ENCODE assay signal across 1 cellular context in the genomic region with DNA sequence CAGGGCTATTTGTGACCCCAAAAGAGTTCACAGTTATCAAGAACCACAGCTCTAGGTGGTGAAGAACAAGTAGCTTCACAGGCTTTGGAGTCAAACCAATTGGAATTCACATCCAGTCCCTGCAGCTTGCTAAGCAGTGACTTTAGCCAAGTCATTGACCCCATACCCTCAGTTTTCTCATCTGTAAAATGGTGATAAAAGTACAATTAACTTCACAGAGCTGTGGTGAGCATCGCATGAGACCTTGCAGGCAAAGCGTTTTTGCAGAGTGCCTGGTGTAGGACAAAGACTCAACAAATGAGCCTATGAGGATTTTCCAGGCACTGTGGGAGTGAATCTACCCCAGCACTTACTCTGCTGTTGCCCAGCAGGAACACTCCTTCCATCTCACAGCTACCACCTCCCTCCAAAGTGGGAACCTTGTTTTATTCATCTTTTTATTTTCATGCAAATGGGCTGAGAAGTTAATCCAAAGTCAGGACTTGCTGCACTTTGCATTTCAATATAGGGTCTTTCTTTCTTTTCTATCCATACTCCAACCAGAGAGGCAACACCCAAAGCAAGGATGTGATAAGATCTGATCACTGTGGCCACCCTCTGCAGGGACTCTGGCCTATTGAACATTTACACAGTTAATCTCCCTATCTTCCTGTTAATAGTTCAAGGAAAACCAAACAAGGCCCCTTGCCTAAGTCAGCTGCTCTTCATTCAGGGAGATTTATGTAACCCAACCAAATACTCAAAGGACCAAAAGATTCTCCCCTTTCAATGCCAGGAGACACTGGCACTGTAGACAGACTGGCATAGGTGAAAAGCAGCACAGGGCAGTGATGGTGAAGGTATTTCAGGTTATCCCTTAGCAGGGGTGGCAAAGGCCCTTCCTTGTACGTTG.
TF ChIP-seq lines count a peak whose summit lies in the region.

No MANE protein-coding gene starts in this region.

TF ChIP-seq in HepG2, 621 proteins besides CTCF, POLR2A, EP300 and RAD21 (continued from another document and continues in another):
- TF ChIP-seq, protein P1, sequence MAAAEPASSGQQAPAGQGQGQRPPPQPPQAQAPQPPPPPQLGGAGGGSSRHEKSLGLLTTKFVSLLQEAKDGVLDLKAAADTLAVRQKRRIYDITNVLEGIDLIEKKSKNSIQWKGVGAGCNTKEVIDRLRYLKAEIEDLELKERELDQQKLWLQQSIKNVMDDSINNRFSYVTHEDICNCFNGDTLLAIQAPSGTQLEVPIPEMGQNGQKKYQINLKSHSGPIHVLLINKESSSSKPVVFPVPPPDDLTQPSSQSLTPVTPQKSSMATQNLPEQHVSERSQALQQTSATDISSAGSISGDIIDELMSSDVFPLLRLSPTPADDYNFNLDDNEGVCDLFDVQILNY (CRISPR knock-in tag; conservative IDR thresholded peaks at IDR 0.05): no peak
- TF ChIP-seq ZMYM3 (CRISPR knock-in tag; IDR thresholded peaks at IDR 0.05) (peak; percentile 57; the same call in 1 of the 2 replicates), SAFB2 (CRISPR knock-in tag; IDR thresholded peaks at IDR 0.05; ENCODE audit: borderline replicate concordance, low read depth) (peak; percentile 47; the same call in 1 of the 2 replicates), JARID2 (CRISPR knock-in tag; IDR thresholded peaks at IDR 0.05; ENCODE audit: insufficient replicate concordance) (peak; percentile 57), ZNF570 (CRISPR knock-in tag; IDR thresholded peaks at IDR 0.05; ENCODE audit: borderline replicate concordance) (no peak), ZFY (CRISPR knock-in tag; IDR thresholded peaks at IDR 0.05) (0 out of 2 replicates have a peak, but pooled peaks have one; percentile 38), AKAP8 (CRISPR knock-in tag; IDR thresholded peaks at IDR 0.05) (0 out of 2 replicates have a peak, but pooled peaks have one; percentile 47), ZNF24 (IDR thresholded peaks at IDR 0.05) (0 out of 2 replicates have a peak, but pooled peaks have one; percentile 6), IRF2 (CRISPR knock-in tag; IDR thresholded peaks at IDR 0.05) (peak; percentile 74), ZSCAN22 (CRISPR knock-in tag; IDR thresholded peaks at IDR 0.05) (no peak), KDM5A (IDR thresholded peaks at IDR 0.05; ENCODE audit: borderline replicate concordance, low read length) (peak; percentile 34; the same call in 1 of the 2 replicates), ZNF557 (CRISPR knock-in tag; IDR thresholded peaks at IDR 0.05) (0 out of 2 replicates have a peak, but pooled peaks have one; percentile 30), HHEX (CRISPR knock-in tag; IDR thresholded peaks at IDR 0.05) (no peak), TEAD3 (CRISPR knock-in tag; optimal IDR thresholded peaks at IDR 0.05; ENCODE audit: borderline replicate concordance) (peak; percentile 88), ZMYM4 (CRISPR knock-in tag; IDR thresholded peaks at IDR 0.05) (peak; percentile 56), RFX1 (IDR thresholded peaks at IDR 0.05) (no peak), FOXP1 (IDR thresholded peaks at IDR 0.05) (no peak), FOXP1 (CRISPR knock-in tag; IDR thresholded peaks at IDR 0.05) (peak; percentile 83), SOX13 (IDR thresholded peaks at IDR 0.05) (peak; percentile 86), SOX13 (CRISPR knock-in tag; conservative IDR thresholded peaks at IDR 0.05 in 1 of 2, IDR thresholded peaks at IDR 0.05 in 1 of 2) (peak in 1 of 2 experiments; percentile 93; a peak in 2 of 4 replicates), ETV5 (CRISPR knock-in tag; IDR thresholded peaks at IDR 0.05; ENCODE audit: borderline replicate concordance) (peak; percentile 93), NCOA1 (CRISPR knock-in tag; IDR thresholded peaks at IDR 0.05) (peak; percentile 82), POLR2AphosphoS5 (IDR thresholded peaks at IDR 0.05; ENCODE audit: low read depth, low read length) (peak; percentile 59), ETV6 (CRISPR knock-in tag; conservative IDR thresholded peaks at IDR 0.05) (0 out of 2 replicates have a peak, but pooled peaks have one; percentile 27), ZNF205 (CRISPR knock-in tag; IDR thresholded peaks at IDR 0.05) (peak; percentile 80; the same call in 1 of the 2 replicates), RFXANK (CRISPR knock-in tag; IDR thresholded peaks at IDR 0.05) (peak; percentile 81; the same call in 1 of the 2 replicates), ARNTL (CRISPR knock-in tag; IDR thresholded peaks at IDR 0.05) (peak; percentile 68), HOXA7 (CRISPR knock-in tag; IDR thresholded peaks at IDR 0.05) (no peak), ADNP (CRISPR knock-in tag; IDR thresholded peaks at IDR 0.05) (0 out of 2 replicates have a peak, but pooled peaks have one; percentile 46), TBX2 (CRISPR knock-in tag; IDR thresholded peaks at IDR 0.05; ENCODE audit: borderline replicate concordance) (peak; percentile 94), ZNF75D (CRISPR knock-in tag; IDR thresholded peaks at IDR 0.05; ENCODE audit: borderline replicate concordance) (no peak)
- TF ChIP-seq, protein P2, sequence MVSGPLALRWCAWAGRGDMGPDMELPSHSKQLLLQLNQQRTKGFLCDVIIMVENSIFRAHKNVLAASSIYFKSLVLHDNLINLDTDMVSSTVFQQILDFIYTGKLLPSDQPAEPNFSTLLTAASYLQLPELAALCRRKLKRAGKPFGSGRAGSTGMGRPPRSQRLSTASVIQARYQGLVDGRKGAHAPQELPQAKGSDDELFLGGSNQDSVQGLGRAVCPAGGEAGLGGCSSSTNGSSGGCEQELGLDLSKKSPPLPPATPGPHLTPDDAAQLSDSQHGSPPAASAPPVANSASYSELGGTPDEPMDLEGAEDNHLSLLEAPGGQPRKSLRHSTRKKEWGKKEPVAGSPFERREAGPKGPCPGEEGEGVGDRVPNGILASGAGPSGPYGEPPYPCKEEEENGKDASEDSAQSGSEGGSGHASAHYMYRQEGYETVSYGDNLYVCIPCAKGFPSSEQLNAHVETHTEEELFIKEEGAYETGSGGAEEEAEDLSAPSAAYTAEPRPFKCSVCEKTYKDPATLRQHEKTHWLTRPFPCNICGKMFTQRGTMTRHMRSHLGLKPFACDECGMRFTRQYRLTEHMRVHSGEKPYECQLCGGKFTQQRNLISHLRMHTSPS (CRISPR knock-in tag; IDR thresholded peaks at IDR 0.05; ENCODE audit: low read depth): peak; percentile 99
- TF ChIP-seq, protein P3, sequence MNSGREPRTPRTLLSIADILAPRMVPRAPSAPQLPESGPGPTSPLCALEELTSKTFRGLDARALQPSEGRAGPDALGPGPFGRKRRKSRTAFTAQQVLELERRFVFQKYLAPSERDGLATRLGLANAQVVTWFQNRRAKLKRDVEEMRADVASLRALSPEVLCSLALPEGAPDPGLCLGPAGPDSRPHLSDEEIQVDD (CRISPR knock-in tag; IDR thresholded peaks at IDR 0.05; ENCODE audit: borderline replicate concordance): no peak
- TF ChIP-seq, protein P4, sequence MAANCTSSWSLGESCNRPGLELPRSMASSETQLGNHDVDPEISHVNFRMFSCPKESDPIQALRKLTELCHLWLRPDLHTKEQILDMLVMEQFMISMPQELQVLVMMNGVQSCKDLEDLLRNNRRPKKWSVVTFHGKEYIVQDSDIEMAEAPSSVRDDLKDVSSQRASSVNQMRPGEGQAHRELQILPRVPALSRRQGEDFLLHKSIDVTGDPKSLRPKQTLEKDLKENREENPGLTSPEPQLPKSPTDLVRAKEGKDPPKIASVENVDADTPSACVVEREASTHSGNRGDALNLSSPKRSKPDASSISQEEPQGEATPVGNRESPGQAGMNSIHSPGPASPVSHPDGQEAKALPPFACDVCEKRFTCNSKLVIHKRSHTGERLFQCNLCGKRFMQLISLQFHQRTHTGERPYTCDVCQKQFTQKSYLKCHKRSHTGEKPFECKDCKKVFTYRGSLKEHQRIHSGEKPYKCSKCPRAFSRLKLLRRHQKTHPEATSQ (CRISPR knock-in tag; IDR thresholded peaks at IDR 0.05; ENCODE audit: borderline replicate concordance): peak; percentile 63; the same call in 1 of the 2 replicates
- TF ChIP-seq, protein P5, sequence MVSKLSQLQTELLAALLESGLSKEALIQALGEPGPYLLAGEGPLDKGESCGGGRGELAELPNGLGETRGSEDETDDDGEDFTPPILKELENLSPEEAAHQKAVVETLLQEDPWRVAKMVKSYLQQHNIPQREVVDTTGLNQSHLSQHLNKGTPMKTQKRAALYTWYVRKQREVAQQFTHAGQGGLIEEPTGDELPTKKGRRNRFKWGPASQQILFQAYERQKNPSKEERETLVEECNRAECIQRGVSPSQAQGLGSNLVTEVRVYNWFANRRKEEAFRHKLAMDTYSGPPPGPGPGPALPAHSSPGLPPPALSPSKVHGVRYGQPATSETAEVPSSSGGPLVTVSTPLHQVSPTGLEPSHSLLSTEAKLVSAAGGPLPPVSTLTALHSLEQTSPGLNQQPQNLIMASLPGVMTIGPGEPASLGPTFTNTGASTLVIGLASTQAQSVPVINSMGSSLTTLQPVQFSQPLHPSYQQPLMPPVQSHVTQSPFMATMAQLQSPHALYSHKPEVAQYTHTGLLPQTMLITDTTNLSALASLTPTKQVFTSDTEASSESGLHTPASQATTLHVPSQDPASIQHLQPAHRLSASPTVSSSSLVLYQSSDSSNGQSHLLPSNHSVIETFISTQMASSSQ (IDR thresholded peaks at IDR 0.05; ENCODE audit: low read depth): peak; percentile 88
- TF ChIP-seq, protein P5 (CRISPR knock-in tag; IDR thresholded peaks at IDR 0.05; ENCODE audit: borderline replicate concordance): peak; percentile 95
- TF ChIP-seq, protein P6, sequence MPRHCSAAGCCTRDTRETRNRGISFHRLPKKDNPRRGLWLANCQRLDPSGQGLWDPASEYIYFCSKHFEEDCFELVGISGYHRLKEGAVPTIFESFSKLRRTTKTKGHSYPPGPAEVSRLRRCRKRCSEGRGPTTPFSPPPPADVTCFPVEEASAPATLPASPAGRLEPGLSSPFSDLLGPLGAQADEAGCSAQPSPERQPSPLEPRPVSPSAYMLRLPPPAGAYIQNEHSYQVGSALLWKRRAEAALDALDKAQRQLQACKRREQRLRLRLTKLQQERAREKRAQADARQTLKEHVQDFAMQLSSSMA (CRISPR knock-in tag; IDR thresholded peaks at IDR 0.05): no peak
- TF ChIP-seq, protein P7, sequence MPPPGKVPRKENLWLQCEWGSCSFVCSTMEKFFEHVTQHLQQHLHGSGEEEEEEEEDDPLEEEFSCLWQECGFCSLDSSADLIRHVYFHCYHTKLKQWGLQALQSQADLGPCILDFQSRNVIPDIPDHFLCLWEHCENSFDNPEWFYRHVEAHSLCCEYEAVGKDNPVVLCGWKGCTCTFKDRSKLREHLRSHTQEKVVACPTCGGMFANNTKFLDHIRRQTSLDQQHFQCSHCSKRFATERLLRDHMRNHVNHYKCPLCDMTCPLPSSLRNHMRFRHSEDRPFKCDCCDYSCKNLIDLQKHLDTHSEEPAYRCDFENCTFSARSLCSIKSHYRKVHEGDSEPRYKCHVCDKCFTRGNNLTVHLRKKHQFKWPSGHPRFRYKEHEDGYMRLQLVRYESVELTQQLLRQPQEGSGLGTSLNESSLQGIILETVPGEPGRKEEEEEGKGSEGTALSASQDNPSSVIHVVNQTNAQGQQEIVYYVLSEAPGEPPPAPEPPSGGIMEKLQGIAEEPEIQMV (CRISPR knock-in tag; IDR thresholded peaks at IDR 0.05; ENCODE audit: low read depth): no peak; the same call in 1 of the 2 replicates
- TF ChIP-seq, protein P8, sequence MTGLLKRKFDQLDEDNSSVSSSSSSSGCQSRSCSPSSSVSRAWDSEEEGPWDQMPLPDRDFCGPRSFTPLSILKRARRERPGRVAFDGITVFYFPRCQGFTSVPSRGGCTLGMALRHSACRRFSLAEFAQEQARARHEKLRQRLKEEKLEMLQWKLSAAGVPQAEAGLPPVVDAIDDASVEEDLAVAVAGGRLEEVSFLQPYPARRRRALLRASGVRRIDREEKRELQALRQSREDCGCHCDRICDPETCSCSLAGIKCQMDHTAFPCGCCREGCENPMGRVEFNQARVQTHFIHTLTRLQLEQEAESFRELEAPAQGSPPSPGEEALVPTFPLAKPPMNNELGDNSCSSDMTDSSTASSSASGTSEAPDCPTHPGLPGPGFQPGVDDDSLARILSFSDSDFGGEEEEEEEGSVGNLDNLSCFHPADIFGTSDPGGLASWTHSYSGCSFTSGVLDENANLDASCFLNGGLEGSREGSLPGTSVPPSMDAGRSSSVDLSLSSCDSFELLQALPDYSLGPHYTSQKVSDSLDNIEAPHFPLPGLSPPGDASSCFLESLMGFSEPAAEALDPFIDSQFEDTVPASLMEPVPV (CRISPR knock-in tag; IDR thresholded peaks at IDR 0.05): 0 out of 2 replicates have a peak, but pooled peaks have one; percentile 45
- TF ChIP-seq, protein P9, sequence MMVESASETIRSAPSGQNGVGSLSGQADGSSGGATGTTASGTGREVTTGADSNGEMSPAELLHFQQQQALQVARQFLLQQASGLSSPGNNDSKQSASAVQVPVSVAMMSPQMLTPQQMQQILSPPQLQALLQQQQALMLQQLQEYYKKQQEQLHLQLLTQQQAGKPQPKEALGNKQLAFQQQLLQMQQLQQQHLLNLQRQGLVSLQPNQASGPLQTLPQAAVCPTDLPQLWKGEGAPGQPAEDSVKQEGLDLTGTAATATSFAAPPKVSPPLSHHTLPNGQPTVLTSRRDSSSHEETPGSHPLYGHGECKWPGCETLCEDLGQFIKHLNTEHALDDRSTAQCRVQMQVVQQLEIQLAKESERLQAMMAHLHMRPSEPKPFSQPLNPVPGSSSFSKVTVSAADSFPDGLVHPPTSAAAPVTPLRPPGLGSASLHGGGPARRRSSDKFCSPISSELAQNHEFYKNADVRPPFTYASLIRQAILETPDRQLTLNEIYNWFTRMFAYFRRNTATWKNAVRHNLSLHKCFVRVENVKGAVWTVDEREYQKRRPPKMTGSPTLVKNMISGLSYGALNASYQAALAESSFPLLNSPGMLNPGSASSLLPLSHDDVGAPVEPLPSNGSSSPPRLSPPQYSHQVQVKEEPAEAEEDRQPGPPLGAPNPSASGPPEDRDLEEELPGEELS (CRISPR knock-in tag; IDR thresholded peaks at IDR 0.05): peak; percentile 93
